Comparison of ENCODE assay signal across 10 cellular contexts in genomic region chr7:130486963-130487324, GRCh38. TPM values are rescaled to one million over a fixed set of nuclear protein-coding genes. Genes with fewer than 3 reads are reported as not detected.
DNase-seq lines count a peak whose midpoint lies in the region; ATAC-seq and TF ChIP-seq lines count a peak whose summit lies in the region.
"Had no signal": no experiment of that assay in that cellular context is flagged by ENCODE, and none has a peak within 500 bp of the region (broad histone marks: within the 10 kb centered on the region; RNA-seq: fewer than 3 reads in every experiment).

No MANE protein-coding gene starts in this region.

- no peak for TF ChIP-seq CTCF in RWPE2 (IDR thresholded peaks at IDR 0.05; ENCODE audit: poor library complexity, severe bottlenecking)
- TF ChIP-seq CTCF in esophagus squamous epithelium (IDR thresholded peaks at IDR 0.05) = no peak
- TF ChIP-seq CTCF in retinal pigment epithelial cell (conservative IDR thresholded peaks at IDR 0.05; ENCODE audit: low read depth, low read length) = no peak

- no peaks in the 10 kb centered on the region for H3K36me3 ChIP-seq in RWPE2 (ENCODE audit: low read depth)
- H3K36me3 ChIP-seq in esophagus squamous epithelium = no peaks in the 10 kb centered on the region

- no peak for TF ChIP-seq POLR2A in esophagus squamous epithelium (IDR thresholded peaks at IDR 0.05)

- H3K27ac ChIP-seq in RWPE2 (ENCODE audit: poor library complexity, severe bottlenecking) = no peak overlapping the region
- peak overlapping the region in 3 of 4 donors; percentile 15 to 36 (median 23) for H3K27ac ChIP-seq in esophagus squamous epithelium
- H3K27ac ChIP-seq: GM23248, SK-N-MC had no signal

- intact Hi-C loops in esophagus squamous epithelium (cut with DNase I) = no loop called here

- peak; percentile 3; the same call in 1 of the 3 replicates for ATAC-seq in RWPE2 (ENCODE audit: low read depth)
- no peak for ATAC-seq in HG03571 (IDR thresholded peaks at IDR 0.05; ENCODE audit: unreplicated experiment)

- WGBS in esophagus squamous epithelium, 2 donors = 10 to 24% methylated on average over 3 to 4 of the region's 4 CpGs

- peak overlapping the region; percentile 38 for H3K4me3 ChIP-seq in RWPE2 (ENCODE audit: severe bottlenecking)
- peak overlapping the region; percentile 40 to 68 (median 50) for H3K4me3 ChIP-seq in esophagus squamous epithelium
- peak overlapping the region; percentile 59 for H3K4me3 ChIP-seq in retinal pigment epithelial cell (ENCODE audit: low read length)
- H3K4me3 ChIP-seq: GM23248, SK-N-MC had no signal

- H3K27me3 ChIP-seq in RWPE2 (ENCODE audit: insufficient read depth, poor library complexity, severe bottlenecking) (no peaks in the 10 kb centered on the region), esophagus squamous epithelium (peaks cover 0 to 71% (median 0%) of the 10 kb centered on the region in 4 donors)

- H3K9me3 ChIP-seq in RWPE2 (ENCODE audit: severe bottlenecking) = no peaks in the 10 kb centered on the region
- H3K9me3 ChIP-seq in esophagus squamous epithelium = no peaks in the 10 kb centered on the region

- peaks cover 7% of the 10 kb centered on the region for H3K4me1 ChIP-seq in RWPE2 (ENCODE audit: insufficient read depth, poor library complexity, severe bottlenecking)
- H3K4me1 ChIP-seq in esophagus squamous epithelium = peaks cover 7 to 32% (median 16%) of the 10 kb centered on the region in 3 donors

- DNase-seq in DMS 273 (lab: John Stamatoyannopoulos, UW; ENCODE audit: unreplicated experiment) = peak; percentile 60
- no peak for DNase-seq in DMS 273 treated with DMSO at 0.1 percent for 48 hours (lab: John Stamatoyannopoulos, UW)
- no peak for DNase-seq in RWPE2 (ENCODE audit: low spot score)
- DNase-seq in esophagus squamous epithelium (lab: John Stamatoyannopoulos, UW) = no peak
- DNase-seq in retinal pigment epithelial cell (ENCODE audit: low read depth) = no peak
- no peak for DNase-seq in OCI-M2 (lab: John Stamatoyannopoulos, UW; ENCODE audit: unreplicated experiment)
- DNase-seq in NCI-H128 (lab: John Stamatoyannopoulos, UW; ENCODE audit: unreplicated experiment) = no peak
- DNase-seq: GM23248 had no signal

RNA-seq across cellular contexts. Expression of gene MEST, which starts 4.9 kb away (rescaled TPM):
- 10 to 100 TPM in 2 of 4 donors, 1 to 10 TPM in 2; 5.2 to 14.0 (median 9.3) TPM for total RNA-seq in esophagus squamous epithelium

RNA-seq across cellular contexts. Expression of gene CEP41, which starts 46.1 kb away (rescaled TPM):
- total RNA-seq in esophagus squamous epithelium = 1 to 10 TPM; 1.9 to 6.8 (median 3.2) TPM
